Comparison of ENCODE assay signal across 1 cellular context in genomic region chr17:32881054-32881453, GRCh38.
TF ChIP-seq lines count a peak whose summit lies in the region.

No MANE protein-coding gene starts in this region.

TF ChIP-seq in HepG2, 621 proteins besides CTCF, POLR2A, EP300 and RAD21 (continued from another document):
- TF ChIP-seq LRRFIP1 (CRISPR knock-in tag; conservative IDR thresholded peaks at IDR 0.05) (no peak), CAMTA2 (CRISPR knock-in tag; IDR thresholded peaks at IDR 0.05; ENCODE audit: borderline replicate concordance) (no peak), GABPB1 (CRISPR knock-in tag; IDR thresholded peaks at IDR 0.05) (peak; percentile 62), MAFG (CRISPR knock-in tag; IDR thresholded peaks at IDR 0.05) (no peak), GABPA (IDR thresholded peaks at IDR 0.05; ENCODE audit: low read depth, low read length) (no peak), GABPA (CRISPR knock-in tag; IDR thresholded peaks at IDR 0.05; ENCODE audit: low read depth) (peak; percentile 79), TOPORS (CRISPR knock-in tag; IDR thresholded peaks at IDR 0.05) (no peak), ZFX (CRISPR knock-in tag; IDR thresholded peaks at IDR 0.05; ENCODE audit: low read depth) (0 out of 2 replicates have a peak, but pooled peaks have one; percentile 27), NR2C2 (CRISPR knock-in tag; IDR thresholded peaks at IDR 0.05; ENCODE audit: borderline replicate concordance) (peak; percentile 90), ELF1 (CRISPR knock-in tag; IDR thresholded peaks at IDR 0.05) (no peak), HDAC6 (IDR thresholded peaks at IDR 0.05; ENCODE audit: low read depth, low read length) (no peak), ZFY (CRISPR knock-in tag; IDR thresholded peaks at IDR 0.05) (0 out of 2 replicates have a peak, but pooled peaks have one; percentile 30), ATM (IDR thresholded peaks at IDR 0.05; ENCODE audit: borderline replicate concordance) (no peak), RFXAP (CRISPR knock-in tag; IDR thresholded peaks at IDR 0.05; ENCODE audit: borderline replicate concordance) (no peak), CHD2 (IDR thresholded peaks at IDR 0.05; ENCODE audit: low read depth, low read length) (no peak), BCLAF1 (IDR thresholded peaks at IDR 0.05) (no peak), GATAD1 (CRISPR knock-in tag; IDR thresholded peaks at IDR 0.05) (no peak), ZUFSP (CRISPR knock-in tag; IDR thresholded peaks at IDR 0.05; ENCODE audit: borderline replicate concordance) (no peak), ZNF709 (CRISPR knock-in tag; IDR thresholded peaks at IDR 0.05) (no peak), ZNF567 (CRISPR knock-in tag; IDR thresholded peaks at IDR 0.05; ENCODE audit: borderline replicate concordance) (no peak), NFYB (CRISPR knock-in tag; IDR thresholded peaks at IDR 0.05) (no peak), MNT (IDR thresholded peaks at IDR 0.05) (no peak), PAWR (CRISPR knock-in tag; IDR thresholded peaks at IDR 0.05; ENCODE audit: borderline replicate concordance) (no peak)
